In the genomic region with DNA sequence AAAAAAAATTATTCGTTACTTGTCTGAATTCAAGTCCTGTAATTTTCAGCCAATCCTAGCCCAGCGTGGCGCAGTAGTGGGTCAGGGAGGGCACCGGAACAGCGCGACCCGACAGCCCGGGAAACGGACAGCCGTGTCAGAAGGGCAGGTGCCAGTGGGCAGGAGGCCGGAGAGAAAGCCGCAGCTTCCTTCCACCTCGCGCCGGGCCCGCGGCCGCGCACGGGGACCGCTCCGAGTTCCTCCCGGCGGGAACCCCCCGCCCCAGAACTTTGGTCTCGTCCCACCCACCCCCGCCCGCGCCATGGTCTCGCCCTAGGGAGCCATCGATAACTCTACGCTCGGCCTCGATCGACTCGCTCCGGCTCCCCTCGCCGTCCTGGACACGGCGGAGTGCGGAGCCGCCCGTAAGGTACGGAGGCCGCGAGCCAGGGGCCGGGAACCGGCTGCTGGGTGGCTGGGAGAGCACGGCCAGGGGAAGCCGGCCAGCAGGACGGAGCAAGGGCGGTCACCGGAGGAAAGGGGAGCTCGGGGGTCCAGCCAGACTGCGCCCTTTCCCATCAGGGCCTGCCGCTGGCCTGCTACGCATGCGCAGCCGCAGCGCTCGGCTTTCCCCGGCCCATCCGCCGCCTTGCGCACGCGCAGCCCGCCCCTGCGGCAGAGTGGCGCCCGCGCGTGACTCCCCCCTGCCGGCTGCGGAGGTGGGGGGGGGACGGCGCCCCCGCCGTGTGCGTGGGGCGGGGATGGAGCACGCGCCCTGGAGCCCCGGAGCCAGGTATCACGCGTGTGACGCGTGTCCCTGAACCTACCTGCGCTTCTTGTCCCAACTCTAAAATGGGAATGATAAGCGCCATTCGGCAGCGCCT, we compare ENCODE assay signal across 1 cellular context.
A peak's percentile ranks its signal among the peaks of the same experiment; 100 is the strongest.
TF ChIP-seq lines count a peak whose summit lies in the region.

Gene MLST8, plus strand, starts transcription at position 351 of the 863 bp plus-strand sequence. CDS start 632 bp downstream, outside the sequence.

TF ChIP-seq in HEK293, 187 proteins besides CTCF, POLR2A, EP300 and RAD21 (continued from another document and continues in another):
- TF ChIP-seq ZNF639 (tag by site-specific recombination; IDR thresholded peaks at IDR 0.05), result peak; percentile 61
- TF ChIP-seq ZSCAN5A (tag by site-specific recombination; IDR thresholded peaks at IDR 0.05), result peak; percentile 50; the same call in 1 of the 2 replicates
- TF ChIP-seq, protein P1, sequence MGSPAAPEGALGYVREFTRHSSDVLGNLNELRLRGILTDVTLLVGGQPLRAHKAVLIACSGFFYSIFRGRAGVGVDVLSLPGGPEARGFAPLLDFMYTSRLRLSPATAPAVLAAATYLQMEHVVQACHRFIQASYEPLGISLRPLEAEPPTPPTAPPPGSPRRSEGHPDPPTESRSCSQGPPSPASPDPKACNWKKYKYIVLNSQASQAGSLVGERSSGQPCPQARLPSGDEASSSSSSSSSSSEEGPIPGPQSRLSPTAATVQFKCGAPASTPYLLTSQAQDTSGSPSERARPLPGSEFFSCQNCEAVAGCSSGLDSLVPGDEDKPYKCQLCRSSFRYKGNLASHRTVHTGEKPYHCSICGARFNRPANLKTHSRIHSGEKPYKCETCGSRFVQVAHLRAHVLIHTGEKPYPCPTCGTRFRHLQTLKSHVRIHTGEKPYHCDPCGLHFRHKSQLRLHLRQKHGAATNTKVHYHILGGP (tag by site-specific recombination; IDR thresholded peaks at IDR 0.05), result no peak
- TF ChIP-seq ZXDB (tag by site-specific recombination; IDR thresholded peaks at IDR 0.05), result peak; percentile 92
- peak; percentile 76; the same call in 1 of the 2 replicates for TF ChIP-seq YY2 (tag by site-specific recombination; IDR thresholded peaks at IDR 0.05)
- no peak for TF ChIP-seq ZNF423 (tag by site-specific recombination; IDR thresholded peaks at IDR 0.05)
- no peak for TF ChIP-seq HOXD13 (CRISPR knock-in tag; IDR thresholded peaks at IDR 0.05; ENCODE audit: borderline replicate concordance)
- TF ChIP-seq, protein P2, sequence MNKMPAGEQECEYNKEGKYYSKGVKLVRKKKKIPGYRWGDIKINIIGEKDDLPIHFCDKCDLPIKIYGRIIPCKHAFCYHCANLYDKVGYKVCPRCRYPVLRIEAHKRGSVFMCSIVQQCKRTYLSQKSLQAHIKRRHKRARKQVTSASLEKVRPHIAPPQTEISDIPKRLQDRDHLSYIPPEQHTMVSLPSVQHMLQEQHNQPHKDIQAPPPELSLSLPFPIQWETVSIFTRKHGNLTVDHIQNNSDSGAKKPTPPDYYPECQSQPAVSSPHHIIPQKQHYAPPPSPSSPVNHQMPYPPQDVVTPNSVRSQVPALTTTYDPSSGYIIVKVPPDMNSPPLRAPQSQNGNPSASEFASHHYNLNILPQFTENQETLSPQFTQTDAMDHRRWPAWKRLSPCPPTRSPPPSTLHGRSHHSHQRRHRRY (tag by site-specific recombination; IDR thresholded peaks at IDR 0.05), result no peak
- no peak; the same call in 1 of the 2 replicates for TF ChIP-seq IKZF3 (tag by site-specific recombination; IDR thresholded peaks at IDR 0.05)
- TF ChIP-seq ZNF548 (tag by site-specific recombination; IDR thresholded peaks at IDR 0.05), result no peak
- TF ChIP-seq, protein P3, sequence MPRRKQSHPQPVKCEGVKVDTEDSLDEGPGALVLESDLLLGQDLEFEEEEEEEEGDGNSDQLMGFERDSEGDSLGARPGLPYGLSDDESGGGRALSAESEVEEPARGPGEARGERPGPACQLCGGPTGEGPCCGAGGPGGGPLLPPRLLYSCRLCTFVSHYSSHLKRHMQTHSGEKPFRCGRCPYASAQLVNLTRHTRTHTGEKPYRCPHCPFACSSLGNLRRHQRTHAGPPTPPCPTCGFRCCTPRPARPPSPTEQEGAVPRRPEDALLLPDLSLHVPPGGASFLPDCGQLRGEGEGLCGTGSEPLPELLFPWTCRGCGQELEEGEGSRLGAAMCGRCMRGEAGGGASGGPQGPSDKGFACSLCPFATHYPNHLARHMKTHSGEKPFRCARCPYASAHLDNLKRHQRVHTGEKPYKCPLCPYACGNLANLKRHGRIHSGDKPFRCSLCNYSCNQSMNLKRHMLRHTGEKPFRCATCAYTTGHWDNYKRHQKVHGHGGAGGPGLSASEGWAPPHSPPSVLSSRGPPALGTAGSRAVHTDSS (tag by site-specific recombination; IDR thresholded peaks at IDR 0.05), result no peak; the same call in 1 of the 2 replicates
- TF ChIP-seq, protein P4, sequence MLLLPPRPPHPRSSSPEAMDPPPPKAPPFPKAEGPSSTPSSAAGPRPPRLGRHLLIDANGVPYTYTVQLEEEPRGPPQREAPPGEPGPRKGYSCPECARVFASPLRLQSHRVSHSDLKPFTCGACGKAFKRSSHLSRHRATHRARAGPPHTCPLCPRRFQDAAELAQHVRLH (tag by site-specific recombination; IDR thresholded peaks at IDR 0.05), result no peak
- TF ChIP-seq GLI4 (tag by site-specific recombination; IDR thresholded peaks at IDR 0.05), result no peak
- TF ChIP-seq KLF7 (tag by site-specific recombination; IDR thresholded peaks at IDR 0.05; ENCODE audit: borderline replicate concordance), result peak; percentile 80
- peak; percentile 43; the same call in 1 of the 2 replicates for TF ChIP-seq ZNF24 (tag by site-specific recombination; IDR thresholded peaks at IDR 0.05)
- no peak for TF ChIP-seq FEZF1 (tag by site-specific recombination; IDR thresholded peaks at IDR 0.05)
- TF ChIP-seq ZNF394 (tag by site-specific recombination; IDR thresholded peaks at IDR 0.05; ENCODE audit: borderline replicate concordance), result peak; percentile 51; the same call in 1 of the 2 replicates
- no peak; the same call in 1 of the 2 replicates for TF ChIP-seq ZBTB7A (tag by site-specific recombination; IDR thresholded peaks at IDR 0.05; ENCODE audit: low read depth)
- TF ChIP-seq ZNF248 (tag by site-specific recombination; IDR thresholded peaks at IDR 0.05), result no peak
- no peak for TF ChIP-seq ZNF404 (tag by site-specific recombination; IDR thresholded peaks at IDR 0.05)
- TF ChIP-seq, protein P5, sequence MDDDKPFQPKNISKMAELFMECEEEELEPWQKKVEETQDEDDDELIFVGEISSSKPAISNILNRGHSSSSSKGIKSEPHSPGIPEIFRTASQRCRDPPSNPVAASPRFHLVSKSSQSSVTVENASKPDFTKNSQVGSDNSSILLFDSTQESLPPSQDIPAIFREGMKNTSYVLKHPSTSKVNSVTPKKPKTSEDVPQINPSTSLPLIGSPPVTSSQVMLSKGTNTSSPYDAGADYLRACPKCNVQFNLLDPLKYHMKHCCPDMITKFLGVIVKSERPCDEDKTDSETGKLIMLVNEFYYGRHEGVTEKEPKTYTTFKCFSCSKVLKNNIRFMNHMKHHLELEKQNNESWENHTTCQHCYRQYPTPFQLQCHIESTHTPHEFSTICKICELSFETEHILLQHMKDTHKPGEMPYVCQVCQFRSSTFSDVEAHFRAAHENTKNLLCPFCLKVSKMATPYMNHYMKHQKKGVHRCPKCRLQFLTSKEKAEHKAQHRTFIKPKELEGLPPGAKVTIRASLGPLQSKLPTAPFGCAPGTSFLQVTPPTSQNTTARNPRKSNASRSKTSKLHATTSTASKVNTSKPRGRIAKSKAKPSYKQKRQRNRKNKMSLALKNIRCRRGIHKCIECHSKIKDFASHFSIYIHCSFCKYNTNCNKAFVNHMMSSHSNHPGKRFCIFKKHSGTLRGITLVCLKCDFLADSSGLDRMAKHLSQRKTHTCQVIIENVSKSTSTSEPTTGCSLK (tag by site-specific recombination; IDR thresholded peaks at IDR 0.05), result no peak
- no peak for TF ChIP-seq ZNF175 (tag by site-specific recombination; IDR thresholded peaks at IDR 0.05)
- no peak for TF ChIP-seq ZNF585B (tag by site-specific recombination; IDR thresholded peaks at IDR 0.05)
- TF ChIP-seq ZNF747 (tag by site-specific recombination; IDR thresholded peaks at IDR 0.05), result no peak
- peak; percentile 46; the same call in 1 of the 2 replicates for TF ChIP-seq KLF8 (tag by site-specific recombination; IDR thresholded peaks at IDR 0.05)
- no peak for TF ChIP-seq ZNF624 (tag by site-specific recombination; IDR thresholded peaks at IDR 0.05)
- no peak for TF ChIP-seq ZNF292 (tag by site-specific recombination; IDR thresholded peaks at IDR 0.05; ENCODE audit: borderline replicate concordance, low read depth)
- no peak for TF ChIP-seq ZNF211 (tag by site-specific recombination; IDR thresholded peaks at IDR 0.05; ENCODE audit: low read depth)
- peak; percentile 33; the same call in 1 of the 2 replicates for TF ChIP-seq SP3 (tag by site-specific recombination; IDR thresholded peaks at IDR 0.05)
- TF ChIP-seq, protein P6, sequence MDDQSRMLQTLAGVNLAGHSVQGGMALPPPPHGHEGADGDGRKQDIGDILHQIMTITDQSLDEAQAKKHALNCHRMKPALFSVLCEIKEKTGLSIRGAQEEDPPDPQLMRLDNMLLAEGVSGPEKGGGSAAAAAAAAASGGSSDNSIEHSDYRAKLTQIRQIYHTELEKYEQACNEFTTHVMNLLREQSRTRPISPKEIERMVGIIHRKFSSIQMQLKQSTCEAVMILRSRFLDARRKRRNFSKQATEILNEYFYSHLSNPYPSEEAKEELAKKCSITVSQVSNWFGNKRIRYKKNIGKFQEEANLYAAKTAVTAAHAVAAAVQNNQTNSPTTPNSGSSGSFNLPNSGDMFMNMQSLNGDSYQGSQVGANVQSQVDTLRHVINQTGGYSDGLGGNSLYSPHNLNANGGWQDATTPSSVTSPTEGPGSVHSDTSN (CRISPR knock-in tag; IDR thresholded peaks at IDR 0.05), result peak; percentile 41; the same call in 1 of the 2 replicates
- TF ChIP-seq ZNF514 (tag by site-specific recombination; IDR thresholded peaks at IDR 0.05), result no peak
- no peak for TF ChIP-seq ZNF133 (tag by site-specific recombination; IDR thresholded peaks at IDR 0.05)
- peak; percentile 100 for TF ChIP-seq ZBTB17 (tag by site-specific recombination; IDR thresholded peaks at IDR 0.05)
- TF ChIP-seq, protein P7, sequence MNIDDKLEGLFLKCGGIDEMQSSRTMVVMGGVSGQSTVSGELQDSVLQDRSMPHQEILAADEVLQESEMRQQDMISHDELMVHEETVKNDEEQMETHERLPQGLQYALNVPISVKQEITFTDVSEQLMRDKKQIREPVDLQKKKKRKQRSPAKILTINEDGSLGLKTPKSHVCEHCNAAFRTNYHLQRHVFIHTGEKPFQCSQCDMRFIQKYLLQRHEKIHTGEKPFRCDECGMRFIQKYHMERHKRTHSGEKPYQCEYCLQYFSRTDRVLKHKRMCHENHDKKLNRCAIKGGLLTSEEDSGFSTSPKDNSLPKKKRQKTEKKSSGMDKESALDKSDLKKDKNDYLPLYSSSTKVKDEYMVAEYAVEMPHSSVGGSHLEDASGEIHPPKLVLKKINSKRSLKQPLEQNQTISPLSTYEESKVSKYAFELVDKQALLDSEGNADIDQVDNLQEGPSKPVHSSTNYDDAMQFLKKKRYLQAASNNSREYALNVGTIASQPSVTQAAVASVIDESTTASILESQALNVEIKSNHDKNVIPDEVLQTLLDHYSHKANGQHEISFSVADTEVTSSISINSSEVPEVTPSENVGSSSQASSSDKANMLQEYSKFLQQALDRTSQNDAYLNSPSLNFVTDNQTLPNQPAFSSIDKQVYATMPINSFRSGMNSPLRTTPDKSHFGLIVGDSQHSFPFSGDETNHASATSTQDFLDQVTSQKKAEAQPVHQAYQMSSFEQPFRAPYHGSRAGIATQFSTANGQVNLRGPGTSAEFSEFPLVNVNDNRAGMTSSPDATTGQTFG (tag by site-specific recombination; IDR thresholded peaks at IDR 0.05; ENCODE audit: borderline replicate concordance), result no peak
- peak; percentile 96 for TF ChIP-seq ZFHX2 (tag by site-specific recombination; conservative IDR thresholded peaks at IDR 0.05)
- TF ChIP-seq ZNF335 (tag by site-specific recombination; conservative IDR thresholded peaks at IDR 0.05), result peak; percentile 78
- no peak for TF ChIP-seq ZNF701 (tag by site-specific recombination; IDR thresholded peaks at IDR 0.05)
- no peak for TF ChIP-seq ZNF560 (tag by site-specific recombination; IDR thresholded peaks at IDR 0.05; ENCODE audit: borderline replicate concordance)
- no peak for TF ChIP-seq ZBTB49 (tag by site-specific recombination; IDR thresholded peaks at IDR 0.05; ENCODE audit: low read depth)
- no peak for TF ChIP-seq ZNF776 (tag by site-specific recombination; IDR thresholded peaks at IDR 0.05; ENCODE audit: borderline replicate concordance)
- TF ChIP-seq ZNF521 (tag by site-specific recombination; IDR thresholded peaks at IDR 0.05), result no peak
- peak; percentile 78 for TF ChIP-seq ZFP69B (tag by site-specific recombination; IDR thresholded peaks at IDR 0.05)
- no peak for TF ChIP-seq ZNF214 (tag by site-specific recombination; IDR thresholded peaks at IDR 0.05; ENCODE audit: borderline replicate concordance)
- no peak for TF ChIP-seq ZBTB48 (tag by site-specific recombination; IDR thresholded peaks at IDR 0.05)
- no peak for TF ChIP-seq ZNF529 (tag by site-specific recombination; IDR thresholded peaks at IDR 0.05; ENCODE audit: insufficient replicate concordance)
- TF ChIP-seq MEIS1 (CRISPR knock-in tag; IDR thresholded peaks at IDR 0.05; ENCODE audit: borderline replicate concordance), result no peak
